ENCODE assay signal across 16 cellular contexts in genomic region chr6:75824160-75824559, GRCh38.
DNase-seq lines count a peak whose midpoint lies in the region; ATAC-seq lines count a peak whose summit lies in the region.
"Had no signal": no experiment of that assay in that cellular context is flagged by ENCODE, and none has a peak within 500 bp of the region (broad histone marks: within the 10 kb centered on the region; RNA-seq: fewer than 3 reads in every experiment).

No MANE protein-coding gene starts in this region.

- DNase-seq in Ammon's horn (ENCODE audit: low spot score) = peak; percentile 22
- DNase-seq in central memory CD4-positive, alpha-beta T cell = no peak
- no peak for DNase-seq in stimulated activated naive CD8-positive, alpha-beta T cell treated with anti-CD3 and anti-CD28 coated beads, Interleukin-15, Interleukin-2, amounts not matched to agents 100 U/mL and 50 U/mL, for 24 hours
- DNase-seq in activated T-cell treated with anti-CD3 and anti-CD28 coated beads, Interleukin-2, amount 50 U/mL, for 1 hour = no peak
- DNase-seq: activated CD4-positive, CD25-positive, alpha-beta regulatory T cell treated with anti-CD3 and anti-CD28 coated beads, Interleukin-2, amount 50 U/mL, for 72 hours; activated T-cell treated with anti-CD3 and anti-CD28 coated beads, Interleukin-2, amount 50 U/mL, for 72 hours; KG1; NCI-H2029 treated with DMSO at 0.1 percent for 48 hours; stimulated activated CD4-positive, alpha-beta T cell treated with anti-CD3 and anti-CD28 coated beads, Interleukin-15, amount 100 ng/mL, for 24 hours; uterus had no signal

- ATAC-seq in GM19324 (IDR thresholded peaks at IDR 0.05; ENCODE audit: low FRiP score, unreplicated experiment) = peak; percentile 69
- peak; percentile 95 for ATAC-seq in HG02759 (IDR thresholded peaks at IDR 0.05; ENCODE audit: unreplicated experiment)
- peak; percentile 67 for ATAC-seq in HG03558 (IDR thresholded peaks at IDR 0.05; ENCODE audit: extremely low read depth, unreplicated experiment)
- ATAC-seq in stimulated activated naive CD8-positive, alpha-beta T cell treated with anti-CD3 and anti-CD28 coated beads, Interleukin-15, Interleukin-2, amounts not matched to agents 100 U/mL and 50 U/mL, for 24 hours = no peak
- ATAC-seq in HG02852 (IDR thresholded peaks at IDR 0.05; ENCODE audit: unreplicated experiment) = no peak
- ATAC-seq: A549, T-cell had no signal

Comparison
In these comparisons a context has a peak if more than half of its experiments do, and no peak if none do; other contexts are left out.
1. ATAC-seq: peak in GM19324 (single experiment), HG02759 (single experiment) and HG03558 (single experiment); none in stimulated activated naive CD8-positive, alpha-beta T cell treated with anti-CD3 and anti-CD28 coated beads, Interleukin-15, Interleukin-2, amounts not matched to agents 100 U/mL and 50 U/mL, for 24 hours (single experiment) and HG02852 (single experiment).